ENCODE assay signal across 8 cellular contexts in genomic region chr7:158976468-158976848, GRCh38.
DNase-seq lines count a peak whose midpoint lies in the region; ATAC-seq and TF ChIP-seq lines count a peak whose summit lies in the region.

No MANE protein-coding gene starts in this region.

- CTCF ChIA-PET in CD4-positive, alpha-beta T cell (lab: Charles Lee), result interaction anchor here (0.6 to 2.4 kb wide), 14 partner anchors 10 to 361 kb away, joined by 3 to 35 read pairs (median 4); no protein-coding TSS in a partner anchor

- H3K36me3 Mint-ChIP-seq in CD4-positive, alpha-beta T cell (ENCODE audit: low read depth), result no peaks in the 10 kb centered on the region
- peaks cover 0 to 2% (median 0%) of the 10 kb centered on the region in 3 donors for H3K36me3 Mint-ChIP-seq in naive thymus-derived CD8-positive, alpha-beta T cell

- no peaks in the 10 kb centered on the region for H3K27me3 ChIP-seq in CD4-positive, alpha-beta T cell (ENCODE audit: control insufficient read depth, insufficient read depth, low read length)
- no peaks in the 10 kb centered on the region for H3K27me3 ChIP-seq in HL-60 (ENCODE audit: insufficient read depth, poor library complexity, severe bottlenecking)

- H3K27me3 Mint-ChIP-seq in CD4-positive, alpha-beta T cell, result no peaks in the 10 kb centered on the region
- peaks cover 0 to 2% (median 0%) of the 10 kb centered on the region in 5 donors for H3K27me3 Mint-ChIP-seq in naive thymus-derived CD8-positive, alpha-beta T cell

- H3K27ac Mint-ChIP-seq in CD4-positive, alpha-beta T cell, result peak overlapping the region; percentile 77
- peak overlapping the region; percentile 80 to 97 (median 92) for H3K27ac Mint-ChIP-seq in naive thymus-derived CD8-positive, alpha-beta T cell

- peaks cover 22% of the 10 kb centered on the region for H3K4me1 Mint-ChIP-seq in CD4-positive, alpha-beta T cell (ENCODE audit: low read depth)
- peaks cover 7 to 24% (median 19%) of the 10 kb centered on the region in 4 donors for H3K4me1 Mint-ChIP-seq in naive thymus-derived CD8-positive, alpha-beta T cell

- TF ChIP-seq CTCF in CD4-positive, alpha-beta T cell (IDR thresholded peaks at IDR 0.05), result no peak
- no peak for TF ChIP-seq CTCF in HL-60 (IDR thresholded peaks at IDR 0.05; ENCODE audit: insufficient read depth, low read length)

- H3K9me3 Mint-ChIP-seq in CD4-positive, alpha-beta T cell, result no peaks in the 10 kb centered on the region
- peaks cover 0 to 9% (median under 1%) of the 10 kb centered on the region in 9 donors for H3K9me3 Mint-ChIP-seq in naive thymus-derived CD8-positive, alpha-beta T cell

- no peak for ATAC-seq in CD4-positive, alpha-beta T cell (ENCODE audit: poor library complexity)
- peak; percentile 43 for ATAC-seq in GM21390 (IDR thresholded peaks at IDR 0.05; ENCODE audit: unreplicated experiment)
- ATAC-seq in naive thymus-derived CD8-positive, alpha-beta T cell, result peak; percentile 36 to 47
- no peak for ATAC-seq in HG02610 (IDR thresholded peaks at IDR 0.05; ENCODE audit: unreplicated experiment)
- ATAC-seq in GM19467 (IDR thresholded peaks at IDR 0.05; ENCODE audit: unreplicated experiment), result no peak

- H3K4me3 ChIP-seq in HL-60 (replicated peaks; ENCODE audit: insufficient read depth, low read length), result peak overlapping the region; percentile 2; the same call in 1 of the 2 replicates

- intact Hi-C loops in CD4-positive, alpha-beta T cell (cut with DNase I, micrococcal nuclease), result loop anchor here (2.0 to 10.0 kb wide), 9 partner anchors 16 to 584 kb away; no protein-coding TSS in a partner anchor

- no peak overlapping the region for H3K27ac ChIP-seq in CD4-positive, alpha-beta T cell (ENCODE audit: low read depth, low read length)
- no peak overlapping the region for H3K27ac ChIP-seq in HL-60 (replicated peaks)

- POLR2A ChIA-PET in CD4-positive, alpha-beta T cell (lab: Charles Lee), result interaction anchor here (0.7 to 2.3 kb wide), 7 partner anchors 16 to 281 kb away, joined by 3 to 20 read pairs (median 4); partner anchors contain the start of genes ESYT2 and NCAPG2
- POLR2A ChIA-PET in naive thymus-derived CD8-positive, alpha-beta T cell (lab: Charles Lee), result interaction anchor here (0.8 to 1.7 kb wide), 5 partner anchors 16 to 280 kb away, joined by 3 to 10 read pairs (median 7); partner anchors contain the start of gene NCAPG2

- H3K4me3 Mint-ChIP-seq in CD4-positive, alpha-beta T cell, result peak overlapping the region; percentile 93
- H3K4me3 Mint-ChIP-seq in naive thymus-derived CD8-positive, alpha-beta T cell, result peak overlapping the region; percentile 81 to 97 (median 91)

- H3K9me3 ChIP-seq in CD4-positive, alpha-beta T cell (ENCODE audit: control insufficient read depth, low read length), result peaks cover 7% of the 10 kb centered on the region

- DNase-seq in CD4-positive, alpha-beta T cell, result no peak
- DNase-seq in HL-60 (ENCODE audit: low read depth in 1 of 2, low spot score in 1 of 2) (no peak), cerebellar cortex (ENCODE audit: low spot score) (peak; percentile 3), KG1 (lab: John Stamatoyannopoulos, UW) (no peak)
- no peak for DNase-seq in naive thymus-derived CD8-positive, alpha-beta T cell

Comparison
In these comparisons a context has a peak if more than half of its experiments do, and no peak if none do; other contexts are left out.
1. ATAC-seq: peak in GM21390 (single experiment) and naive thymus-derived CD8-positive, alpha-beta T cell (2 of 2); none in CD4-positive, alpha-beta T cell (single experiment), HG02610 (single experiment) and GM19467 (single experiment).